ENCODE assay signal across 23 cellular contexts in genomic region chr3:141455603-141456327, GRCh38. TPM values are rescaled to one million over a fixed set of nuclear protein-coding genes. Genes with fewer than 3 reads are reported as not detected.
A peak's percentile ranks its signal among the peaks of the same experiment; 100 is the strongest.
DNase-seq lines count a peak whose midpoint lies in the region; ATAC-seq and TF ChIP-seq lines count a peak whose summit lies in the region.
"Had no signal": no experiment of that assay in that cellular context is flagged by ENCODE, and none has a peak within 500 bp of the region (broad histone marks: within the 10 kb centered on the region; RNA-seq: fewer than 3 reads in every experiment).

No MANE protein-coding gene starts in this region.

- H3K27ac Mint-ChIP-seq in activated CD4-positive, alpha-beta T cell treated with anti-CD3 and anti-CD28 coated beads, Interleukin-2, amount 10 ng/mL, durations not matched to agents 24 days and 14 days = no peak overlapping the region
- H3K27ac Mint-ChIP-seq: activated CD8-positive, alpha-beta memory T cell treated with anti-CD3 and anti-CD28 coated beads, Interleukin-2, amount 10 ng/mL, durations not matched to agents 7 days and 5 days; activated naive CD8-positive, alpha-beta T cell treated with anti-CD3 and anti-CD28 coated beads, Interleukin-2, amount 50 U/mL, for 24 hours; CD4-positive, alpha-beta T cell; nephron progenitor cell; stimulated activated memory B cell treated with anti-CD40 and anti-IgM and Interleukin-4, amounts not matched to agents 10 μg/mL and 1 μg/mL and 100 μg/mL, for 72 hours had no signal

- H3K9me3 ChIP-seq in stomach = no peaks in the 10 kb centered on the region
- H3K9me3 ChIP-seq: HAP-1, heart right ventricle, tibial artery had no signal

- TF ChIP-seq CTCF in VCaP (conservative IDR thresholded peaks at IDR 0.05) (no peak), stomach (IDR thresholded peaks at IDR 0.05) (no peak)

- no peak for TF ChIP-seq EP300 in stomach (IDR thresholded peaks at IDR 0.05)

- H3K27me3 Mint-ChIP-seq in activated CD4-positive, alpha-beta T cell treated with anti-CD3 and anti-CD28 coated beads, Interleukin-2, amount 10 ng/mL, durations not matched to agents 24 days and 14 days = peaks cover 1% of the 10 kb centered on the region
- H3K27me3 Mint-ChIP-seq: activated CD8-positive, alpha-beta memory T cell treated with anti-CD3 and anti-CD28 coated beads, Interleukin-2, amount 10 ng/mL, durations not matched to agents 7 days and 5 days; activated naive CD8-positive, alpha-beta T cell treated with anti-CD3 and anti-CD28 coated beads, Interleukin-2, amount 50 U/mL, for 24 hours; activated T-helper 17 cell treated with anti-CD3 and anti-CD28 coated beads, Interleukin-2, amount 50 U/mL, for 72 hours; CD4-positive, alpha-beta T cell; central memory CD8-positive, alpha-beta T cell; stimulated activated memory B cell treated with anti-CD40 and anti-IgM and Interleukin-4, amounts not matched to agents 10 μg/mL and 1 μg/mL and 100 μg/mL, for 72 hours had no signal

- no peaks in the 10 kb centered on the region for H3K36me3 Mint-ChIP-seq in activated CD4-positive, alpha-beta T cell treated with anti-CD3 and anti-CD28 coated beads, Interleukin-2, amount 10 ng/mL, durations not matched to agents 24 days and 14 days (ENCODE audit: low read depth)
- H3K36me3 Mint-ChIP-seq: activated CD8-positive, alpha-beta memory T cell treated with anti-CD3 and anti-CD28 coated beads, Interleukin-2, amount 10 ng/mL, durations not matched to agents 7 days and 5 days; stimulated activated memory B cell treated with anti-CD40 and anti-IgM and Interleukin-4, amounts not matched to agents 10 μg/mL and 1 μg/mL and 100 μg/mL, for 72 hours had no signal

- no peaks in the 10 kb centered on the region for H3K9me3 Mint-ChIP-seq in activated CD4-positive, alpha-beta T cell treated with anti-CD3 and anti-CD28 coated beads, Interleukin-2, amount 10 ng/mL, durations not matched to agents 24 days and 14 days
- H3K9me3 Mint-ChIP-seq: activated naive CD8-positive, alpha-beta T cell treated with anti-CD3 and anti-CD28 coated beads, Interleukin-2, amount 50 U/mL, for 24 hours; activated T-helper 17 cell treated with anti-CD3 and anti-CD28 coated beads, Interleukin-2, amount 50 U/mL, for 72 hours; CD4-positive, alpha-beta T cell; central memory CD8-positive, alpha-beta T cell; nephron progenitor cell; stimulated activated memory B cell treated with anti-CD40 and anti-IgM and Interleukin-4, amounts not matched to agents 10 μg/mL and 1 μg/mL and 100 μg/mL, for 72 hours had no signal

- peak overlapping the region; percentile 5 to 42 (median 30) for H3K4me3 ChIP-seq in stomach
- H3K4me3 ChIP-seq: HAP-1, heart right ventricle, SK-N-MC, tibial artery had no signal

- no peaks in the 10 kb centered on the region for H3K36me3 ChIP-seq in stomach
- H3K36me3 ChIP-seq: HAP-1, heart right ventricle, tibial artery had no signal

- H3K4me1 ChIP-seq in stomach = peaks cover 16 to 65% (median 49%) of the 10 kb centered on the region in 4 donors

- no peaks in the 10 kb centered on the region for H3K27me3 ChIP-seq in stomach
- H3K27me3 ChIP-seq: heart right ventricle, tibial artery had no signal

- H3K4me1 Mint-ChIP-seq in activated CD4-positive, alpha-beta T cell treated with anti-CD3 and anti-CD28 coated beads, Interleukin-2, amount 10 ng/mL, durations not matched to agents 24 days and 14 days = peaks cover 13% of the 10 kb centered on the region

- no peak overlapping the region for H3K4me3 Mint-ChIP-seq in activated CD4-positive, alpha-beta T cell treated with anti-CD3 and anti-CD28 coated beads, Interleukin-2, amount 10 ng/mL, durations not matched to agents 24 days and 14 days
- H3K4me3 Mint-ChIP-seq: activated CD8-positive, alpha-beta memory T cell treated with anti-CD3 and anti-CD28 coated beads, Interleukin-2, amount 10 ng/mL, durations not matched to agents 7 days and 5 days; activated naive CD8-positive, alpha-beta T cell treated with anti-CD3 and anti-CD28 coated beads, Interleukin-2, amount 50 U/mL, for 24 hours; CD4-positive, alpha-beta T cell; central memory CD8-positive, alpha-beta T cell; nephron progenitor cell; stimulated activated memory B cell treated with anti-CD40 and anti-IgM and Interleukin-4, amounts not matched to agents 10 μg/mL and 1 μg/mL and 100 μg/mL, for 72 hours had no signal

- DNase-seq in activated CD4-positive, alpha-beta T cell treated with anti-CD3 and anti-CD28 coated beads, Interleukin-2, amount 10 ng/mL, durations not matched to agents 24 days and 14 days = peak; percentile 53
- no peak for DNase-seq in activated CD4-positive, alpha-beta T cell treated with anti-CD3 and anti-CD28 coated beads, Interleukin-2, amount 50 U/mL, for 4 hours
- DNase-seq in left colon (peak in 1 of 2 donors; percentile 42), stomach (no peak), cerebellum (ENCODE audit: low spot score) (no peak), LoVo (ENCODE audit: low spot score) (no peak), cardiac septum (ENCODE audit: low spot score) (no peak)
- DNase-seq: activated CD4-positive, alpha-beta T cell treated with anti-CD3 and anti-CD28 coated beads for 1 hour; activated naive CD8-positive, alpha-beta T cell treated with anti-CD3 and anti-CD28 coated beads, Interleukin-2, amount 50 U/mL, for 24 hours; CD4-positive, alpha-beta T cell; effector CD8-positive, alpha-beta T cell; KG1; nephron progenitor cell; tibial artery had no signal

- peak overlapping the region; percentile 91 for H3K27ac ChIP-seq in VCaP
- H3K27ac ChIP-seq in stomach = peak overlapping the region; percentile 60 to 80 (median 73)
- H3K27ac ChIP-seq: HL-60, SK-N-MC, tibial artery had no signal

- no peak for TF ChIP-seq POLR2A in stomach (IDR thresholded peaks at IDR 0.05)

- intact Hi-C loops in activated CD4-positive, alpha-beta T cell treated with anti-CD3 and anti-CD28 coated beads, Interleukin-2, amount 10 ng/mL, durations not matched to agents 24 days and 14 days (cut with micrococcal nuclease) = loop anchor here (1.0 kb wide), 2 partner anchors 94 to 152 kb away; no protein-coding TSS in a partner anchor
- intact Hi-C loops in left colon (cut with DNase I, micrococcal nuclease) = loop anchor here (2.0 to 10.0 kb wide), 3 partner anchors 95 to 143 kb away; no protein-coding TSS in a partner anchor
- intact Hi-C loops in stomach (cut with DNase I; ENCODE audit: low total_unique reads) = loop anchor here (10.0 kb wide), 1 partner anchor 151 kb away; no protein-coding TSS in a partner anchor
- intact Hi-C loops in cardiac septum (cut with DNase I) = no loop called here

- WGBS in stomach, 5 donors = 15 to 57% (median 48%) methylated on average over 18 of the region's 18 CpGs

- ATAC-seq in left colon = peak; percentile 36

RNA-seq across cellular contexts. Expression of gene RASA2, which starts 31.1 kb away (rescaled TPM):
- total RNA-seq in activated CD4-positive, alpha-beta T cell treated with anti-CD3 and anti-CD28 coated beads, Interleukin-2, amount 10 ng/mL, durations not matched to agents 24 days and 14 days = 28.0 and 30.2 TPM in 2 replicates
- 10 to 100 TPM; 15.1 to 20.0 TPM for total RNA-seq in left colon
- 10 to 100 TPM in 4 of 5 donors, 1 to 10 TPM in 1; 6.2 to 32.1 (median 21.7) TPM for total RNA-seq in stomach
- 1 to 10 TPM; 2.6 to 3.8 (median 3.4) TPM for polyA plus RNA-seq in stomach
- 30.3 TPM for total RNA-seq in cerebellum
- total RNA-seq in cardiac septum = 7.1 TPM
